Comparison of ENCODE assay signal across 23 cellular contexts in genomic region chr20:25301357-25301920, GRCh38. TPM values are rescaled to one million over a fixed set of nuclear protein-coding genes. Genes with fewer than 3 reads are reported as not detected.
DNase-seq lines count a peak whose midpoint lies in the region; ATAC-seq, FAIRE-seq and TF ChIP-seq lines count a peak whose summit lies in the region.
"Had no signal": no experiment of that assay in that cellular context is flagged by ENCODE, and none has a peak within 500 bp of the region (broad histone marks: within the 10 kb centered on the region; RNA-seq: fewer than 3 reads in every experiment).

No MANE protein-coding gene starts in this region.

- peak; percentile 27 for ATAC-seq in Right ventricle myocardium inferior
- ATAC-seq in stimulated activated memory B cell treated with anti-CD40 and anti-IgM and Interleukin-4, amounts not matched to agents 10 μg/mL and 1 μg/mL and 100 μg/mL, for 72 hours: no peak
- no peak for ATAC-seq in HG03175 (IDR thresholded peaks at IDR 0.05; ENCODE audit: unreplicated experiment)
- ATAC-seq: left lung had no signal

- no peak for TF ChIP-seq CTCF in chondrocyte (IDR thresholded peaks at IDR 0.05)
- no peak for TF ChIP-seq CTCF in right atrium auricular region (IDR thresholded peaks at IDR 0.05)

- intact Hi-C loops in Right ventricle myocardium inferior (cut with DNase I) (no loop called here), cardiac septum (cut with DNase I) (no loop called here)

- peak overlapping the region; percentile 51 for H3K27ac Mint-ChIP-seq in chondrocyte (ENCODE audit: unreplicated experiment)
- no peak overlapping the region for H3K27ac Mint-ChIP-seq in stimulated activated memory B cell treated with anti-CD40 and anti-IgM and Interleukin-4, amounts not matched to agents 10 μg/mL and 1 μg/mL and 100 μg/mL, for 72 hours
- H3K27ac Mint-ChIP-seq: T-helper 2 cell treated with Interferon-gamma antibody and Interleukin-4, amounts not matched to agents 5 μg/mL and 100 μg/mL, for 36 hours had no signal

- no peak overlapping the region for H3K4me3 Mint-ChIP-seq in chondrocyte (ENCODE audit: unreplicated experiment)
- no peak overlapping the region for H3K4me3 Mint-ChIP-seq in stimulated activated memory B cell treated with anti-CD40 and anti-IgM and Interleukin-4, amounts not matched to agents 10 μg/mL and 1 μg/mL and 100 μg/mL, for 72 hours
- H3K4me3 Mint-ChIP-seq: activated naive CD8-positive, alpha-beta T cell; T-helper 2 cell treated with Interferon-gamma antibody and Interleukin-4, amounts not matched to agents 5 μg/mL and 100 μg/mL, for 36 hours had no signal

- H3K27me3 Mint-ChIP-seq in chondrocyte (ENCODE audit: low read depth): no peaks in the 10 kb centered on the region
- no peaks in the 10 kb centered on the region for H3K27me3 Mint-ChIP-seq in stimulated activated memory B cell treated with anti-CD40 and anti-IgM and Interleukin-4, amounts not matched to agents 10 μg/mL and 1 μg/mL and 100 μg/mL, for 72 hours
- H3K27me3 Mint-ChIP-seq: activated naive CD8-positive, alpha-beta T cell had no signal

- peaks cover 18% of the 10 kb centered on the region for H3K36me3 ChIP-seq in right atrium auricular region

- DNase-seq in Right ventricle myocardium inferior (ENCODE audit: missing footprints) (peak; percentile 37), cardiac septum (ENCODE audit: low spot score) (no peak), chondrocyte (ENCODE audit: low spot score) (no peak), right atrium auricular region (ENCODE audit: low spot score) (no peak), substantia nigra (lab: John Stamatoyannopoulos, UW) (no peak), RCC 7860 (ENCODE audit: low spot score) (no peak)
- DNase-seq: activated CD4-positive, alpha-beta T cell treated with anti-CD3 and anti-CD28 coated beads for 1 hour; activated CD8-positive, alpha-beta memory T cell treated with anti-CD3 and anti-CD28 coated beads, Interleukin-2, amount 50 U/mL, for 48 hours; Calu3; effector CD4-positive, alpha-beta T cell; MG63; NCI-H1694 treated with DMSO at 0.1 percent for 48 hours; posterior cingulate gyrus; SJCRH30 had no signal

- H3K27ac ChIP-seq in right atrium auricular region (peak overlapping the region; percentile 35 to 64), substantia nigra (ENCODE audit: low read depth, low read length, poor library complexity, severe bottlenecking) (peak overlapping the region; percentile 4)
- H3K27ac ChIP-seq: brain microvascular endothelial cell, SJCRH30 had no signal

- peaks cover 7% of the 10 kb centered on the region for H3K36me3 Mint-ChIP-seq in chondrocyte (ENCODE audit: low read depth)
- H3K36me3 Mint-ChIP-seq in stimulated activated memory B cell treated with anti-CD40 and anti-IgM and Interleukin-4, amounts not matched to agents 10 μg/mL and 1 μg/mL and 100 μg/mL, for 72 hours: peaks cover 22% of the 10 kb centered on the region
- H3K36me3 Mint-ChIP-seq: activated naive CD8-positive, alpha-beta T cell had no signal

- no peaks in the 10 kb centered on the region for H3K9me3 Mint-ChIP-seq in chondrocyte (ENCODE audit: low read depth)
- H3K9me3 Mint-ChIP-seq in stimulated activated memory B cell treated with anti-CD40 and anti-IgM and Interleukin-4, amounts not matched to agents 10 μg/mL and 1 μg/mL and 100 μg/mL, for 72 hours: no peaks in the 10 kb centered on the region
- H3K9me3 Mint-ChIP-seq: T-helper 2 cell treated with Interferon-gamma antibody and Interleukin-4, amounts not matched to agents 5 μg/mL and 100 μg/mL, for 36 hours had no signal

- peaks cover 0 to 33% of the 10 kb centered on the region in 2 donors for H3K4me1 ChIP-seq in right atrium auricular region
- H3K4me1 ChIP-seq: HAP-1, left lung had no signal

- no peaks in the 10 kb centered on the region for H3K27me3 ChIP-seq in right atrium auricular region
- H3K27me3 ChIP-seq: brain microvascular endothelial cell, left lung, MG63, SJCRH30 had no signal

- H3K4me3 ChIP-seq in right atrium auricular region: no peak overlapping the region
- H3K4me3 ChIP-seq: HAP-1, left lung, MG63, SJCRH30 had no signal

- no peaks in the 10 kb centered on the region for H3K9me3 ChIP-seq in right atrium auricular region
- H3K9me3 ChIP-seq: HAP-1, left lung, MG63, SJCRH30 had no signal

- FAIRE-seq in RCC 7860 (lab: Jason Lieb, UNC): no peak
- FAIRE-seq: G401.6, GM12891 had no signal

- peaks cover 7% of the 10 kb centered on the region for H3K4me1 Mint-ChIP-seq in chondrocyte (ENCODE audit: low read depth)
- H3K4me1 Mint-ChIP-seq in stimulated activated memory B cell treated with anti-CD40 and anti-IgM and Interleukin-4, amounts not matched to agents 10 μg/mL and 1 μg/mL and 100 μg/mL, for 72 hours: peaks cover 21% of the 10 kb centered on the region

RNA-seq across cellular contexts. Expression of gene PYGB, which starts 53.6 kb away (rescaled TPM):
- total RNA-seq in Right ventricle myocardium inferior (174 TPM), cardiac septum (386 TPM), chondrocyte (130 to 171 TPM (median 170 TPM) in 3 replicates), right atrium auricular region (100 to 1,000 TPM; 145 to 174 TPM)
